ENCODE assay signal across 8 cellular contexts in the genomic region with DNA sequence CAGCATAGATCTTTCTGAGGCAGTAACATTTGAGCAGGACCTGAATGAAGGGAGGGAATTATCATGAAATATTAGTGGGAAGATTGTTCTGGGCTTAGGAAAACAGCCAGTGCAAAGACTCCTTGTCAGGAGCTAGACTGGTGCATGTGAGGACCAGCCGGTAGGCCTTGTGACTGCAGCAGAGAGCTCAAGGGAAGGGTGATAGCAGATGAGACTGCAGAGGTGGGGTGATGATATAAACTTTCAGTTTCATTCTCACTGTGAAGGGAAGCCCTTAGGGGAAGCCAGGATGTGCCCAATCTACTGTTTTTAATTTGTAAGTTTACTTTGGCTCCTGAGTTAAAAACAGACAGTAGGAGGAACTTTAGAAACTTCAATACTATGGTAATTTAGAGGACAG. TPM values are rescaled to one million over a fixed set of nuclear protein-coding genes. Genes with fewer than 3 reads are reported as not detected.
A peak's percentile ranks its signal among the peaks of the same experiment; 100 is the strongest.
DNase-seq lines count a peak whose midpoint lies in the region; ATAC-seq and TF ChIP-seq lines count a peak whose summit lies in the region.
"Had no signal": no experiment of that assay in that cellular context is flagged by ENCODE, and none has a peak within 500 bp of the region (broad histone marks: within the 10 kb centered on the region; RNA-seq: fewer than 3 reads in every experiment).

No MANE protein-coding gene starts in this region.

- H3K27ac ChIP-seq in duodenal mucosa (ENCODE audit: low read depth, low read length) = peak overlapping the region; percentile 20
- H3K27ac ChIP-seq: thoracic aorta had no signal

- POLR2A ChIA-PET in activated B cell treated with CpG ODN at 0.5 μM for 24 hours (lab: Charles Lee) = interaction anchor here (0.7 kb wide), 1 partner anchor 9 kb away, joined by 3 read pairs; no protein-coding TSS in a partner anchor

- DNase-seq in activated B cell treated with CpG ODN at 0.5 μM for 24 hours (no peak), islet precursor cell (no peak), Calu3 (no peak)
- DNase-seq in stimulated activated CD4-positive, alpha-beta T cell treated with anti-CD3 and anti-CD28 coated beads, Interleukin-12 subunit alpha, Interleukin-12 subunit beta, amount 100 ng/mL, for 48 hours (ENCODE audit: low read depth in 2 of 3, low spot score in 1 of 3) = peak; percentile 28 to 55 (median 32)

- intact Hi-C loops in activated B cell treated with CpG ODN at 0.5 μM for 24 hours (cut with micrococcal nuclease) (loop anchor here (1.0 kb wide), 1 partner anchor 210 kb away; no protein-coding TSS in a partner anchor), Calu3 (cut with micrococcal nuclease; ENCODE audit: unreplicated experiment) (no loop called here)

- TF ChIP-seq CTCF in activated B cell treated with CpG ODN at 0.5 μM for 24 hours (IDR thresholded peaks at IDR 0.05) (no peak), Calu3 (IDR thresholded peaks at IDR 0.05; ENCODE audit: unreplicated experiment) (no peak)

- no peaks in the 10 kb centered on the region for H3K36me3 ChIP-seq in duodenal mucosa (ENCODE audit: control insufficient read depth in 1 of 2, insufficient read depth in 2 of 2, low read length in 2 of 2)
- H3K36me3 ChIP-seq: thoracic aorta had no signal

- H3K9me3 Mint-ChIP-seq in activated B cell treated with CpG ODN at 0.5 μM for 24 hours (no peaks in the 10 kb centered on the region), Calu3 (ENCODE audit: low read depth, unreplicated experiment) (peaks cover 2% of the 10 kb centered on the region)

- no peak overlapping the region for H3K9ac ChIP-seq in duodenal mucosa (ENCODE audit: low read depth in 1 of 2, low read length in 2 of 2)

- H3K4me3 Mint-ChIP-seq in activated B cell treated with CpG ODN at 0.5 μM for 24 hours (no peak overlapping the region), Calu3 (ENCODE audit: low read depth, unreplicated experiment) (no peak overlapping the region)

- H3K27ac Mint-ChIP-seq in activated B cell treated with CpG ODN at 0.5 μM for 24 hours (peak overlapping the region; percentile 86), Calu3 (ENCODE audit: unreplicated experiment) (no peak overlapping the region)

- no peak overlapping the region for H3K4me3 ChIP-seq in duodenal mucosa (ENCODE audit: low read depth in 1 of 2, low read length in 2 of 2)
- H3K4me3 ChIP-seq: thoracic aorta had no signal

- H3K36me3 Mint-ChIP-seq in activated B cell treated with CpG ODN at 0.5 μM for 24 hours (ENCODE audit: low read depth) = no peaks in the 10 kb centered on the region
- H3K36me3 Mint-ChIP-seq in Calu3 (ENCODE audit: insufficient read depth, unreplicated experiment) = peaks cover 5% of the 10 kb centered on the region

- no peaks in the 10 kb centered on the region for H3K9me3 ChIP-seq in duodenal mucosa (ENCODE audit: control insufficient read depth in 1 of 2, low read length in 2 of 2)
- H3K9me3 ChIP-seq: thoracic aorta had no signal

- no peaks in the 10 kb centered on the region for H3K27me3 ChIP-seq in duodenal mucosa (ENCODE audit: control insufficient read depth in 1 of 2, insufficient read depth in 2 of 2, low read length in 2 of 2)

- ATAC-seq in GM19324 (IDR thresholded peaks at IDR 0.05; ENCODE audit: low FRiP score, unreplicated experiment) = peak; percentile 92
- ATAC-seq in HG03135 (IDR thresholded peaks at IDR 0.05; ENCODE audit: unreplicated experiment) = peak; percentile 96
- ATAC-seq in activated B cell treated with CpG ODN at 0.5 μM for 24 hours (ENCODE audit: low read depth) = peak; percentile 94

- CTCF ChIA-PET in activated B cell treated with CpG ODN at 0.5 μM for 24 hours (lab: Charles Lee) (interaction anchor here (1.2 to 1.9 kb wide), 2 partner anchors 18 to 73 kb away, joined by 4 to 8 read pairs; no protein-coding TSS in a partner anchor), Calu3 (lab: Charles Lee) (no interaction called here)

- H3K4me1 ChIP-seq in duodenal mucosa (ENCODE audit: control insufficient read depth in 1 of 2, insufficient read depth in 2 of 2, low read length in 2 of 2) = peaks cover 15 to 18% of the 10 kb centered on the region in 2 donors

- no peaks in the 10 kb centered on the region for H3K27me3 Mint-ChIP-seq in activated B cell treated with CpG ODN at 0.5 μM for 24 hours
- peaks cover 5% of the 10 kb centered on the region for H3K27me3 Mint-ChIP-seq in Calu3 (ENCODE audit: unreplicated experiment)

- no TSS peak for BruUV-seq in Calu3 (replicated peaks; lab: Mats Ljungman, UMichigan)

- H3K4me1 Mint-ChIP-seq in activated B cell treated with CpG ODN at 0.5 μM for 24 hours (peaks cover 28% of the 10 kb centered on the region), Calu3 (ENCODE audit: low read depth, unreplicated experiment) (peaks cover 28% of the 10 kb centered on the region)

RNA-seq across cellular contexts. Expression of a gene that starts 12.4 kb away (rescaled TPM):
- not detected in 2 replicates for total RNA-seq in activated B cell treated with CpG ODN at 0.5 μM for 24 hours
- not detected in 2 replicates for total RNA-seq in Calu3 (2022)
- total RNA-seq: thoracic aorta had no signal

RNA-seq across cellular contexts. Expression of a gene that starts 15.4 kb away (rescaled TPM):
- total RNA-seq in activated B cell treated with CpG ODN at 0.5 μM for 24 hours (not detected in 2 replicates), Calu3 (2022) (not detected in 2 replicates)
- total RNA-seq: thoracic aorta had no signal

Comparison
In these comparisons a context has a peak if more than half of its experiments do, and no peak if none do; other contexts are left out.
1. DNase-seq: peak in stimulated activated CD4-positive, alpha-beta T cell treated with anti-CD3 and anti-CD28 coated beads, Interleukin-12 subunit alpha, Interleukin-12 subunit beta, amount 100 ng/mL, for 48 hours (3 of 3); none in activated B cell treated with CpG ODN at 0.5 μM for 24 hours (single experiment), islet precursor cell (single experiment) and Calu3 (single experiment).
2. Peak in every context shown above with its lines, with median percentiles within 50 percentile points of each other: ATAC-seq.